Comparison of ENCODE assay signal across 1 cellular context in genomic region chr11:9384535-9385287, GRCh38.
TF ChIP-seq lines count a peak whose summit lies in the region.

Gene IPO7, plus strand, starts transcription at chr11:9384652. Its CDS starts 112 bp downstream, at chr11:9384764.

TF ChIP-seq in K562, 482 proteins besides CTCF, POLR2A, EP300 and RAD21 (continued from another document and continues in another):
- 0 out of 2 replicates have a peak, but pooled peaks have one; percentile 56 for TF ChIP-seq RERE (CRISPR knock-in tag; IDR thresholded peaks at IDR 0.05; ENCODE audit: borderline replicate concordance)
- TF ChIP-seq ZBED1 (IDR thresholded peaks at IDR 0.05): no peak
- TF ChIP-seq, protein P1, sequence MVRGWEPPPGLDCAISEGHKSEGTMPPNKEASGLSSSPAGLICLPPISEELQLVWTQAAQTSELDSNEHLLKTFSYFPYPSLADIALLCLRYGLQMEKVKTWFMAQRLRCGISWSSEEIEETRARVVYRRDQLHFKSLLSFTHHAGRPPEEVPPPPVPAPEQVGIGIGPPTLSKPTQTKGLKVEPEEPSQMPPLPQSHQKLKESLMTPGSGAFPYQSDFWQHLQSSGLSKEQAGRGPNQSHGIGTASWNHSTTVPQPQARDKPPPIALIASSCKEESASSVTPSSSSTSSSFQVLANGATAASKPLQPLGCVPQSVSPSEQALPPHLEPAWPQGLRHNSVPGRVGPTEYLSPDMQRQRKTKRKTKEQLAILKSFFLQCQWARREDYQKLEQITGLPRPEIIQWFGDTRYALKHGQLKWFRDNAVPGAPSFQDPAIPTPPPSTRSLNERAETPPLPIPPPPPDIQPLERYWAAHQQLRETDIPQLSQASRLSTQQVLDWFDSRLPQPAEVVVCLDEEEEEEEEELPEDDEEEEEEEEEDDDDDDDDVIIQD (CRISPR knock-in tag; IDR thresholded peaks at IDR 0.05): no peak
- no peak for TF ChIP-seq ZNF699 (CRISPR knock-in tag; IDR thresholded peaks at IDR 0.05; ENCODE audit: insufficient replicate concordance)
- no peak for TF ChIP-seq CREBBP (IDR thresholded peaks at IDR 0.05; ENCODE audit: low read depth, low read length)
- peak; percentile 99 for TF ChIP-seq U2AF1 (optimal IDR thresholded peaks at IDR 0.05; ENCODE audit: low read depth, low read length)
- TF ChIP-seq CEBPZ (IDR thresholded peaks at IDR 0.05; ENCODE audit: borderline replicate concordance, low read depth, low read length): no peak
- TF ChIP-seq SMARCB1 (IDR thresholded peaks at IDR 0.05; ENCODE audit: insufficient read length, low read depth): no peak
- TF ChIP-seq, protein P2, sequence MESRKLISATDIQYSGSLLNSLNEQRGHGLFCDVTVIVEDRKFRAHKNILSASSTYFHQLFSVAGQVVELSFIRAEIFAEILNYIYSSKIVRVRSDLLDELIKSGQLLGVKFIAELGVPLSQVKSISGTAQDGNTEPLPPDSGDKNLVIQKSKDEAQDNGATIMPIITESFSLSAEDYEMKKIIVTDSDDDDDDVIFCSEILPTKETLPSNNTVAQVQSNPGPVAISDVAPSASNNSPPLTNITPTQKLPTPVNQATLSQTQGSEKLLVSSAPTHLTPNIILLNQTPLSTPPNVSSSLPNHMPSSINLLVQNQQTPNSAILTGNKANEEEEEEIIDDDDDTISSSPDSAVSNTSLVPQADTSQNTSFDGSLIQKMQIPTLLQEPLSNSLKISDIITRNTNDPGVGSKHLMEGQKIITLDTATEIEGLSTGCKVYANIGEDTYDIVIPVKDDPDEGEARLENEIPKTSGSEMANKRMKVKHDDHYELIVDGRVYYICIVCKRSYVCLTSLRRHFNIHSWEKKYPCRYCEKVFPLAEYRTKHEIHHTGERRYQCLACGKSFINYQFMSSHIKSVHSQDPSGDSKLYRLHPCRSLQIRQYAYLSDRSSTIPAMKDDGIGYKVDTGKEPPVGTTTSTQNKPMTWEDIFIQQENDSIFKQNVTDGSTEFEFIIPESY (CRISPR knock-in tag; IDR thresholded peaks at IDR 0.05): peak; percentile 69
- no peak for TF ChIP-seq FOXJ3 (CRISPR knock-in tag; IDR thresholded peaks at IDR 0.05)
- TF ChIP-seq POLR2AphosphoS5 (IDR thresholded peaks at IDR 0.05; ENCODE audit: control insufficient read depth, insufficient read depth, low read depth, low read length): peak; percentile 84
- no peak for TF ChIP-seq TCF3 (CRISPR knock-in tag; IDR thresholded peaks at IDR 0.05)
- TF ChIP-seq, protein P3, sequence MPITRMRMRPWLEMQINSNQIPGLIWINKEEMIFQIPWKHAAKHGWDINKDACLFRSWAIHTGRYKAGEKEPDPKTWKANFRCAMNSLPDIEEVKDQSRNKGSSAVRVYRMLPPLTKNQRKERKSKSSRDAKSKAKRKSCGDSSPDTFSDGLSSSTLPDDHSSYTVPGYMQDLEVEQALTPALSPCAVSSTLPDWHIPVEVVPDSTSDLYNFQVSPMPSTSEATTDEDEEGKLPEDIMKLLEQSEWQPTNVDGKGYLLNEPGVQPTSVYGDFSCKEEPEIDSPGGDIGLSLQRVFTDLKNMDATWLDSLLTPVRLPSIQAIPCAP (CRISPR knock-in tag; IDR thresholded peaks at IDR 0.05; ENCODE audit: borderline replicate concordance): no peak
- no peak for TF ChIP-seq TARDBP (IDR thresholded peaks at IDR 0.05)
- TF ChIP-seq HNRNPL (IDR thresholded peaks at IDR 0.05; ENCODE audit: low read depth, low read length): peak; percentile 71; the same call in 1 of the 2 replicates
- peak; percentile 47; the same call in 1 of the 2 replicates for TF ChIP-seq GMEB1 (CRISPR knock-in tag; IDR thresholded peaks at IDR 0.05)
- no peak for TF ChIP-seq ZNF830 (CRISPR knock-in tag; IDR thresholded peaks at IDR 0.05)
- no peak for TF ChIP-seq MAFK (IDR thresholded peaks at IDR 0.05; ENCODE audit: low read length)
- no peak for TF ChIP-seq KAT2B (IDR thresholded peaks at IDR 0.05; ENCODE audit: low read depth, low read length)
- no peak for TF ChIP-seq ZNF121 (CRISPR knock-in tag; conservative IDR thresholded peaks at IDR 0.05)
- no peak for TF ChIP-seq OTX1 (CRISPR knock-in tag; IDR thresholded peaks at IDR 0.05)
- peak in 1 of 2 experiments; percentile 56; a peak in 1 of 4 replicates for TF ChIP-seq TEAD1 (CRISPR knock-in tag; IDR thresholded peaks at IDR 0.05)
- peak; percentile 98 for TF ChIP-seq EP400 (IDR thresholded peaks at IDR 0.05)
- no peak for TF ChIP-seq ZNF146 (CRISPR knock-in tag; IDR thresholded peaks at IDR 0.05; ENCODE audit: unreplicated experiment)
- TF ChIP-seq NFIC (IDR thresholded peaks at IDR 0.05): peak; percentile 56
- TF ChIP-seq FIP1L1 (IDR thresholded peaks at IDR 0.05; ENCODE audit: low read depth, low read length, poor library complexity, severe bottlenecking): peak; percentile 94
- TF ChIP-seq ZNF280B (CRISPR knock-in tag; IDR thresholded peaks at IDR 0.05): no peak
- no peak for TF ChIP-seq HNRNPUL1 (IDR thresholded peaks at IDR 0.05; ENCODE audit: low read length)
- no peak for TF ChIP-seq NEUROD1 (IDR thresholded peaks at IDR 0.05; ENCODE audit: borderline replicate concordance, low read depth, low read length, partially characterized antibody)
- no peak for TF ChIP-seq CBFA2T2 (conservative IDR thresholded peaks at IDR 0.05)
- peak; percentile 88 for TF ChIP-seq POLR2B (IDR thresholded peaks at IDR 0.05; ENCODE audit: low read depth, partially characterized antibody)
- no peak for TF ChIP-seq STAT5B (CRISPR knock-in tag; IDR thresholded peaks at IDR 0.05)
- TF ChIP-seq NFXL1 (CRISPR knock-in tag; IDR thresholded peaks at IDR 0.05): no peak
- no peak for TF ChIP-seq SMARCC2 (IDR thresholded peaks at IDR 0.05; ENCODE audit: low read depth)
- TF ChIP-seq ZNF239 (CRISPR knock-in tag; IDR thresholded peaks at IDR 0.05): no peak
- TF ChIP-seq CEBPB (tag; IDR thresholded peaks at IDR 0.05): no peak
- peak; percentile 55; the same call in 1 of the 2 replicates for TF ChIP-seq JUN (IDR thresholded peaks at IDR 0.05; ENCODE audit: borderline replicate concordance, low read depth, low read length)
- no peak for TF ChIP-seq JUN (CRISPR knock-in tag; IDR thresholded peaks at IDR 0.05; ENCODE audit: borderline replicate concordance)
- TF ChIP-seq, protein P4, sequence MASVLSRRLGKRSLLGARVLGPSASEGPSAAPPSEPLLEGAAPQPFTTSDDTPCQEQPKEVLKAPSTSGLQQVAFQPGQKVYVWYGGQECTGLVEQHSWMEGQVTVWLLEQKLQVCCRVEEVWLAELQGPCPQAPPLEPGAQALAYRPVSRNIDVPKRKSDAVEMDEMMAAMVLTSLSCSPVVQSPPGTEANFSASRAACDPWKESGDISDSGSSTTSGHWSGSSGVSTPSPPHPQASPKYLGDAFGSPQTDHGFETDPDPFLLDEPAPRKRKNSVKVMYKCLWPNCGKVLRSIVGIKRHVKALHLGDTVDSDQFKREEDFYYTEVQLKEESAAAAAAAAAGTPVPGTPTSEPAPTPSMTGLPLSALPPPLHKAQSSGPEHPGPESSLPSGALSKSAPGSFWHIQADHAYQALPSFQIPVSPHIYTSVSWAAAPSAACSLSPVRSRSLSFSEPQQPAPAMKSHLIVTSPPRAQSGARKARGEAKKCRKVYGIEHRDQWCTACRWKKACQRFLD (CRISPR knock-in tag; IDR thresholded peaks at IDR 0.05): peak; percentile 90
- TF ChIP-seq ZNF175 (CRISPR knock-in tag; IDR thresholded peaks at IDR 0.05; ENCODE audit: low read depth): no peak
- TF ChIP-seq TFAP4 (CRISPR knock-in tag; IDR thresholded peaks at IDR 0.05; ENCODE audit: borderline replicate concordance): peak; percentile 95
- no peak for TF ChIP-seq ZFP1 (CRISPR knock-in tag; IDR thresholded peaks at IDR 0.05)
